1 cellular context compared by ENCODE assay signal in the genomic region with DNA sequence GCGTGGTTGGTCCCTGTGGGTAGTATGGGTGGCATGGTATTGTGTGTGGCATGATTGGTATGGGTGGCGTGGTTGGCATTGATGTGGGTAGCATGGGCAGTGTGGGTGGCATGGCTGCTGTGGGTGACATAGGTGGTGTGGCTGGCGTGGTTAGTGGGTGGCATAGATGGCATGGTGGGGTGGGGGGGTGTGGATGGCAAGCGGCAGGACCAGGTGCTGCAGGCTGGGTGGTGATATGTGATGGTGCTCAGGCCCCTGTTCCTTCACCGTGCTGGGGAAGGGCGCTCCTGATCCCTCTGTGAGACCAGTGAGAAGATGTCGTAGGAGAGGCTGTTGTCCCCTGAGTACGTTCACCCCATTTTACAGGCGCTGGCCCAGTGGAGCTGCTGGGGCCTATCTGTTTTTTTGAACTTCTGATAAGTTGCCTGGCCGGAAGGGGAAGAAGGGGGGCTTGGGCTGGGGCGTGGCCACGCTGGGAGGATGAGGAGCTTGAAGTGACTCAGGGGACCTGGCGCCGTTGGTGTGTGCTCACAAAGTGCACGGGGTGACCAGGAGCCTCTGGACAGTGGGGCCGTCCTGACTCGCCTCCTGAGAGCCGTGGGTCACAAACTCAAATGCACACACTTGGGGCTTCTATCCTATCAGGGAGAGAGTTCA.
A peak's percentile ranks its signal among the peaks of the same experiment; 100 is the strongest.
TF ChIP-seq lines count a peak whose summit lies in the region.

No MANE protein-coding gene starts in this region.

TF ChIP-seq in K562, 482 proteins besides CTCF, POLR2A, EP300 and RAD21 (continued from another document and continues in another):
- TF ChIP-seq, protein P1, sequence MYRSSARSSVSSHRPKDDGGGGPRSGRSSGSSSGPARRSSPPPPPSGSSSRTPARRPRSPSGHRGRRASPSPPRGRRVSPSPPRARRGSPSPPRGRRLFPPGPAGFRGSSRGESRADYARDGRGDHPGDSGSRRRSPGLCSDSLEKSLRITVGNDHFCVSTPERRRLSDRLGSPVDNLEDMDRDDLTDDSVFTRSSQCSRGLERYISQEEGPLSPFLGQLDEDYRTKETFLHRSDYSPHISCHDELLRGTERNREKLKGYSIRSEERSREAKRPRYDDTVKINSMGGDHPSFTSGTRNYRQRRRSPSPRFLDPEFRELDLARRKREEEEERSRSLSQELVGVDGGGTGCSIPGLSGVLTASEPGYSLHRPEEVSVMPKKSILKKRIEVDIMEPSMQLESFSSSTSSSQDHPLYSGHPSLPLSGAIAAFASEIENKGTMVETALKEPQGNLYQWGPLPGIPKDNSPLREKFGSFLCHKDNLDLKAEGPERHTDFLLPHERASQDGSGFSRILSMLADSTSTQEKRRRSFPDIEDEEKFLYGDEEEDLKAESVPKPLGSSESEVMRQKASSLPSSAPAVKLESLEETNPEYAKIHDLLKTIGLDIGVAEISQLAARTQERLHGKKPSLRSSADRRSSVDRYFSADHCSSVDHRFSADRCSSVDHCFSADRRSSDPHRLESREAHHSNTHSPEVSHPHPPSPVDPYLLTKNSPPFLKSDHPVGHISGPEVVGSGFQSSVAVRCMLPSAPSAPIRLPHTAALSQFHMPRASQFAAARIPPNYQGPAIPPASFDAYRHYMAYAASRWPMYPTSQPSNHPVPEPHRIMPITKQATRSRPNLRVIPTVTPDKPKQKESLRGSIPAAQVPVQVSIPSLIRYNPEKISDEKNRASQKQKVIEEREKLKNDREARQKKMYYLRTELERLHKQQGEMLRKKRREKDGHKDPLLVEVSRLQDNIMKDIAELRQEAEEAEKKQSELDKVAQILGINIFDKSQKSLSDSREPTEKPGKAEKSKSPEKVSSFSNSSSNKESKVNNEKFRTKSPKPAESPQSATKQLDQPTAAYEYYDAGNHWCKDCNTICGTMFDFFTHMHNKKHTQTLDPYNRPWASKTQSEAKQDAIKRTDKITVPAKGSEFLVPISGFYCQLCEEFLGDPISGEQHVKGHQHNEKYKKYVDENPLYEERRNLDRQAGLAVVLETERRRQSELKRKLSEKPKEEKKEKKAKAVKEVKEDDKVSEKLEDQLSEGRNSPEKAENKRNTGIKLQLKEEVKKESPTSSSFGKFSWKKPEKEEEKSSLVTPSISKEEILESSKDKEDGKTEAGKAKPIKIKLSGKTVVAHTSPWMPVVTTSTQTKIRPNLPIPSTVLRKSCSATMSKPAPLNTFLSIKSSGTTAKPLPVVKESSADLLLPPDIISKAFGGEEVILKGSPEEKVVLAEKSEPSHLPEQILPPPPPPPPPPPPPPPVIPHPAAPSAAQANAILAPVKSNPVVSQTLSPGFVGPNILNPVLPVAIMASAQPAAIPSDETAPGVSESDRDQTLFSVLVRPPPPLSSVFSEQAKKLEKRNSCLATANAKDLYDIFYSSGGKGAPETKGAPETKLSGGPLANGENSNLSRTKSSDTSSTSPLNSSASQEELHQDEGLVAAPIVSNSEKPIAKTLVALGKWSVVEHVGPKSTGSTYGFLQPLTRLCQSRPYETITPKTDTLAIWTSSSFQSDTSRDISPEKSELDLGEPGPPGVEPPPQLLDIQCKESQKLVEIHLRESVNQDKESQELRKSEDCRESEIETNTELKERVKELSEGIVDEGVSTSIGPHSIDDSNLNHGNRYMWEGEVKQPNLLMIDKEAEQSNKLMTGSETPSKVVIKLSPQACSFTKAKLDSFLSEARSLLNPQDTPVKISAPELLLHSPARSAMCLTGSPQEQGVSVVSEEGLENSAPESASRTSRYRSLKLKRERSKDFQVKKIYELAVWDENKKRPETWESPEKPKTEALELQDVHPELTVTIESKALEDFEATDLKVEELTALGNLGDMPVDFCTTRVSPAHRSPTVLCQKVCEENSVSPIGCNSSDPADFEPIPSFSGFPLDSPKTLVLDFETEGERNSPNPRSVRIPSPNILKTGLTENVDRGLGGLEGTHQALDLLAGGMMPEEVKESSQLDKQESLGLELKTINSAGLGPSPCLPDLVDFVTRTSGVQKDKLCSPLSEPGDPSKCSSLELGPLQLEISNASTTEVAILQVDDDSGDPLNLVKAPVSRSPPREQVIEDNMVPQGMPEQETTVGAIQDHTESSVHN (IDR thresholded peaks at IDR 0.05; ENCODE audit: borderline replicate concordance in 1 of 2, low read depth in 1 of 2): no peak
- TF ChIP-seq TCFL5 (CRISPR knock-in tag; conservative IDR thresholded peaks at IDR 0.05) (no peak), PPARD (CRISPR knock-in tag; IDR thresholded peaks at IDR 0.05) (no peak), SMARCA4 (IDR thresholded peaks at IDR 0.05) (peak; percentile 48; the same call in 1 of the 2 replicates), PHTF2 (CRISPR knock-in tag; IDR thresholded peaks at IDR 0.05) (no peak), ZNF143 (CRISPR knock-in tag; IDR thresholded peaks at IDR 0.05) (no peak), CEBPG (CRISPR knock-in tag; IDR thresholded peaks at IDR 0.05) (no peak), CEBPG (tag; conservative IDR thresholded peaks at IDR 0.05 in 1 of 2, IDR thresholded peaks at IDR 0.05 in 1 of 2) (no peak), BRCA1 (IDR thresholded peaks at IDR 0.05) (no peak), BRCA1 (CRISPR knock-in tag; IDR thresholded peaks at IDR 0.05) (no peak), ZNF347 (CRISPR knock-in tag; IDR thresholded peaks at IDR 0.05; ENCODE audit: low read depth) (no peak), CBFA2T3 (IDR thresholded peaks at IDR 0.05) (no peak), EHMT2 (IDR thresholded peaks at IDR 0.05) (no peak), SLC30A9 (CRISPR knock-in tag; IDR thresholded peaks at IDR 0.05) (no peak), NR2C2 (CRISPR knock-in tag; IDR thresholded peaks at IDR 0.05) (no peak), NR2C2 (tag; IDR thresholded peaks at IDR 0.05) (no peak), SMAD1 (IDR thresholded peaks at IDR 0.05; ENCODE audit: low read depth, low read length, partially characterized antibody) (no peak), ZNF561 (CRISPR knock-in tag; conservative IDR thresholded peaks at IDR 0.05) (no peak), ZNF165 (CRISPR knock-in tag; IDR thresholded peaks at IDR 0.05; ENCODE audit: borderline replicate concordance) (no peak), TRIM28 (IDR thresholded peaks at IDR 0.05) (no peak), GATA2 (CRISPR knock-in tag; IDR thresholded peaks at IDR 0.05) (0 out of 2 replicates have a peak, but pooled peaks have one; percentile 10), ARID1B (IDR thresholded peaks at IDR 0.05) (peak; percentile 58), MAFF (IDR thresholded peaks at IDR 0.05; ENCODE audit: low read length) (no peak), NFIX (CRISPR knock-in tag; IDR thresholded peaks at IDR 0.05; ENCODE audit: low read depth) (no peak), ZFP1 (CRISPR knock-in tag; IDR thresholded peaks at IDR 0.05) (no peak), NFXL1 (CRISPR knock-in tag; IDR thresholded peaks at IDR 0.05) (no peak), NFE2 (IDR thresholded peaks at IDR 0.05; ENCODE audit: low read depth) (peak; percentile 57; the same call in 1 of the 2 replicates), RAD51 (IDR thresholded peaks at IDR 0.05; ENCODE audit: borderline replicate concordance, low read depth) (no peak), KLF13 (tag; IDR thresholded peaks at IDR 0.05; ENCODE audit: borderline replicate concordance, low read depth) (no peak)
- TF ChIP-seq, protein P2, sequence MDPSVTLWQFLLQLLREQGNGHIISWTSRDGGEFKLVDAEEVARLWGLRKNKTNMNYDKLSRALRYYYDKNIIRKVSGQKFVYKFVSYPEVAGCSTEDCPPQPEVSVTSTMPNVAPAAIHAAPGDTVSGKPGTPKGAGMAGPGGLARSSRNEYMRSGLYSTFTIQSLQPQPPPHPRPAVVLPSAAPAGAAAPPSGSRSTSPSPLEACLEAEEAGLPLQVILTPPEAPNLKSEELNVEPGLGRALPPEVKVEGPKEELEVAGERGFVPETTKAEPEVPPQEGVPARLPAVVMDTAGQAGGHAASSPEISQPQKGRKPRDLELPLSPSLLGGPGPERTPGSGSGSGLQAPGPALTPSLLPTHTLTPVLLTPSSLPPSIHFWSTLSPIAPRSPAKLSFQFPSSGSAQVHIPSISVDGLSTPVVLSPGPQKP (CRISPR knock-in tag; IDR thresholded peaks at IDR 0.05): no peak
- TF ChIP-seq, protein P3, sequence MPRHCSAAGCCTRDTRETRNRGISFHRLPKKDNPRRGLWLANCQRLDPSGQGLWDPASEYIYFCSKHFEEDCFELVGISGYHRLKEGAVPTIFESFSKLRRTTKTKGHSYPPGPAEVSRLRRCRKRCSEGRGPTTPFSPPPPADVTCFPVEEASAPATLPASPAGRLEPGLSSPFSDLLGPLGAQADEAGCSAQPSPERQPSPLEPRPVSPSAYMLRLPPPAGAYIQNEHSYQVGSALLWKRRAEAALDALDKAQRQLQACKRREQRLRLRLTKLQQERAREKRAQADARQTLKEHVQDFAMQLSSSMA (CRISPR knock-in tag; IDR thresholded peaks at IDR 0.05): no peak
- TF ChIP-seq, protein P4, sequence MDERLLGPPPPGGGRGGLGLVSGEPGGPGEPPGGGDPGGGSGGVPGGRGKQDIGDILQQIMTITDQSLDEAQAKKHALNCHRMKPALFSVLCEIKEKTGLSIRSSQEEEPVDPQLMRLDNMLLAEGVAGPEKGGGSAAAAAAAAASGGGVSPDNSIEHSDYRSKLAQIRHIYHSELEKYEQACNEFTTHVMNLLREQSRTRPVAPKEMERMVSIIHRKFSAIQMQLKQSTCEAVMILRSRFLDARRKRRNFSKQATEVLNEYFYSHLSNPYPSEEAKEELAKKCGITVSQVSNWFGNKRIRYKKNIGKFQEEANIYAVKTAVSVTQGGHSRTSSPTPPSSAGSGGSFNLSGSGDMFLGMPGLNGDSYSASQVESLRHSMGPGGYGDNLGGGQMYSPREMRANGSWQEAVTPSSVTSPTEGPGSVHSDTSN (CRISPR knock-in tag; IDR thresholded peaks at IDR 0.05; ENCODE audit: low read depth): no peak
- TF ChIP-seq, protein P4 (tag; conservative IDR thresholded peaks at IDR 0.05; ENCODE audit: low read depth): no peak
- TF ChIP-seq, protein P5, sequence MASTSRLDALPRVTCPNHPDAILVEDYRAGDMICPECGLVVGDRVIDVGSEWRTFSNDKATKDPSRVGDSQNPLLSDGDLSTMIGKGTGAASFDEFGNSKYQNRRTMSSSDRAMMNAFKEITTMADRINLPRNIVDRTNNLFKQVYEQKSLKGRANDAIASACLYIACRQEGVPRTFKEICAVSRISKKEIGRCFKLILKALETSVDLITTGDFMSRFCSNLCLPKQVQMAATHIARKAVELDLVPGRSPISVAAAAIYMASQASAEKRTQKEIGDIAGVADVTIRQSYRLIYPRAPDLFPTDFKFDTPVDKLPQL (IDR thresholded peaks at IDR 0.05; ENCODE audit: extremely low read depth, insufficient read length): no peak
- TF ChIP-seq, protein P6, sequence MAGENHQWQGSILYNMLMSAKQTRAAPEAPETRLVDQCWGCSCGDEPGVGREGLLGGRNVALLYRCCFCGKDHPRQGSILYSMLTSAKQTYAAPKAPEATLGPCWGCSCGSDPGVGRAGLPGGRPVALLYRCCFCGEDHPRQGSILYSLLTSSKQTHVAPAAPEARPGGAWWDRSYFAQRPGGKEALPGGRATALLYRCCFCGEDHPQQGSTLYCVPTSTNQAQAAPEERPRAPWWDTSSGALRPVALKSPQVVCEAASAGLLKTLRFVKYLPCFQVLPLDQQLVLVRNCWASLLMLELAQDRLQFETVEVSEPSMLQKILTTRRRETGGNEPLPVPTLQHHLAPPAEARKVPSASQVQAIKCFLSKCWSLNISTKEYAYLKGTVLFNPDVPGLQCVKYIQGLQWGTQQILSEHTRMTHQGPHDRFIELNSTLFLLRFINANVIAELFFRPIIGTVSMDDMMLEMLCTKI (IDR thresholded peaks at IDR 0.05; ENCODE audit: partially characterized antibody): no peak
- TF ChIP-seq, protein P7, sequence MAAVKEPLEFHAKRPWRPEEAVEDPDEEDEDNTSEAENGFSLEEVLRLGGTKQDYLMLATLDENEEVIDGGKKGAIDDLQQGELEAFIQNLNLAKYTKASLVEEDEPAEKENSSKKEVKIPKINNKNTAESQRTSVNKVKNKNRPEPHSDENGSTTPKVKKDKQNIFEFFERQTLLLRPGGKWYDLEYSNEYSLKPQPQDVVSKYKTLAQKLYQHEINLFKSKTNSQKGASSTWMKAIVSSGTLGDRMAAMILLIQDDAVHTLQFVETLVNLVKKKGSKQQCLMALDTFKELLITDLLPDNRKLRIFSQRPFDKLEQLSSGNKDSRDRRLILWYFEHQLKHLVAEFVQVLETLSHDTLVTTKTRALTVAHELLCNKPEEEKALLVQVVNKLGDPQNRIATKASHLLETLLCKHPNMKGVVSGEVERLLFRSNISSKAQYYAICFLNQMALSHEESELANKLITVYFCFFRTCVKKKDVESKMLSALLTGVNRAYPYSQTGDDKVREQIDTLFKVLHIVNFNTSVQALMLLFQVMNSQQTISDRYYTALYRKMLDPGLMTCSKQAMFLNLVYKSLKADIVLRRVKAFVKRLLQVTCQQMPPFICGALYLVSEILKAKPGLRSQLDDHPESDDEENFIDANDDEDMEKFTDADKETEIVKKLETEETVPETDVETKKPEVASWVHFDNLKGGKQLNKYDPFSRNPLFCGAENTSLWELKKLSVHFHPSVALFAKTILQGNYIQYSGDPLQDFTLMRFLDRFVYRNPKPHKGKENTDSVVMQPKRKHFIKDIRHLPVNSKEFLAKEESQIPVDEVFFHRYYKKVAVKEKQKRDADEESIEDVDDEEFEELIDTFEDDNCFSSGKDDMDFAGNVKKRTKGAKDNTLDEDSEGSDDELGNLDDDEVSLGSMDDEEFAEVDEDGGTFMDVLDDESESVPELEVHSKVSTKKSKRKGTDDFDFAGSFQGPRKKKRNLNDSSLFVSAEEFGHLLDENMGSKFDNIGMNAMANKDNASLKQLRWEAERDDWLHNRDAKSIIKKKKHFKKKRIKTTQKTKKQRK (IDR thresholded peaks at IDR 0.05; ENCODE audit: borderline replicate concordance, low read depth, low read length): no peak
- TF ChIP-seq, protein P8, sequence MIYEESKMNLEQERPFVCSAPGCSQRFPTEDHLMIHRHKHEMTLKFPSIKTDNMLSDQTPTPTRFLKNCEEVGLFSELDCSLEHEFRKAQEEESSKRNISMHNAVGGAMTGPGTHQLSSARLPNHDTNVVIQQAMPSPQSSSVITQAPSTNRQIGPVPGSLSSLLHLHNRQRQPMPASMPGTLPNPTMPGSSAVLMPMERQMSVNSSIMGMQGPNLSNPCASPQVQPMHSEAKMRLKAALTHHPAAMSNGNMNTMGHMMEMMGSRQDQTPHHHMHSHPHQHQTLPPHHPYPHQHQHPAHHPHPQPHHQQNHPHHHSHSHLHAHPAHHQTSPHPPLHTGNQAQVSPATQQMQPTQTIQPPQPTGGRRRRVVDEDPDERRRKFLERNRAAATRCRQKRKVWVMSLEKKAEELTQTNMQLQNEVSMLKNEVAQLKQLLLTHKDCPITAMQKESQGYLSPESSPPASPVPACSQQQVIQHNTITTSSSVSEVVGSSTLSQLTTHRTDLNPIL (CRISPR knock-in tag; IDR thresholded peaks at IDR 0.05): no peak
- TF ChIP-seq, protein P9, sequence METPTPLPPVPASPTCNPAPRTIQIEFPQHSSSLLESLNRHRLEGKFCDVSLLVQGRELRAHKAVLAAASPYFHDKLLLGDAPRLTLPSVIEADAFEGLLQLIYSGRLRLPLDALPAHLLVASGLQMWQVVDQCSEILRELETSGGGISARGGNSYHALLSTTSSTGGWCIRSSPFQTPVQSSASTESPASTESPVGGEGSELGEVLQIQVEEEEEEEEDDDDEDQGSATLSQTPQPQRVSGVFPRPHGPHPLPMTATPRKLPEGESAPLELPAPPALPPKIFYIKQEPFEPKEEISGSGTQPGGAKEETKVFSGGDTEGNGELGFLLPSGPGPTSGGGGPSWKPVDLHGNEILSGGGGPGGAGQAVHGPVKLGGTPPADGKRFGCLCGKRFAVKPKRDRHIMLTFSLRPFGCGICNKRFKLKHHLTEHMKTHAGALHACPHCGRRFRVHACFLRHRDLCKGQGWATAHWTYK (CRISPR knock-in tag; IDR thresholded peaks at IDR 0.05): no peak
